Comparison of ENCODE assay signal across 1 cellular context in the genomic region with DNA sequence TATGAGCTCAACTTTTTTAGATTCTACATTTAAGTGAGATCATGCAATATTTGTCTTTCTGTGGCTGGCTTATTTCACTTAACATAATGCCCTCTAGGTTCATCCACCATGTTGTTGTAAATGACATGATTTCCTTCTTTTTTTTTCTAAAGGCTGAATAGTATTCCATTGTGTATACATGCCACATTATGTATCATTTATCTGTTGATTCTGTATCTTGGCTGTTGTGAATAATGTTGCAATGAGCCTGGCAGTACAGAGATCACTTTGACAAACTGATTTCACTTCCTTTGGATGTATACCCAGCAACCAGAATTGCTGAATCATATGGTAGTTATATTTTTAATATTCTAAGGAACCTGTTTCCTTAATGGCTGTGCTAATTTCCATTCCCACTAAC.
TF ChIP-seq lines count a peak whose summit lies in the region.

No MANE protein-coding gene starts in this region.

TF ChIP-seq in A549, 52 proteins besides CTCF, POLR2A, EP300 and RAD21 (continued from another document):
- TF ChIP-seq, protein P1, sequence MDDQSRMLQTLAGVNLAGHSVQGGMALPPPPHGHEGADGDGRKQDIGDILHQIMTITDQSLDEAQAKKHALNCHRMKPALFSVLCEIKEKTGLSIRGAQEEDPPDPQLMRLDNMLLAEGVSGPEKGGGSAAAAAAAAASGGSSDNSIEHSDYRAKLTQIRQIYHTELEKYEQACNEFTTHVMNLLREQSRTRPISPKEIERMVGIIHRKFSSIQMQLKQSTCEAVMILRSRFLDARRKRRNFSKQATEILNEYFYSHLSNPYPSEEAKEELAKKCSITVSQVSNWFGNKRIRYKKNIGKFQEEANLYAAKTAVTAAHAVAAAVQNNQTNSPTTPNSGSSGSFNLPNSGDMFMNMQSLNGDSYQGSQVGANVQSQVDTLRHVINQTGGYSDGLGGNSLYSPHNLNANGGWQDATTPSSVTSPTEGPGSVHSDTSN (IDR thresholded peaks at IDR 0.05) = no peak
- TF ChIP-seq NR3C1 (IDR thresholded peaks at IDR 0.05) (no peak), KDM1A (IDR thresholded peaks at IDR 0.05; ENCODE audit: low read depth) (no peak), BHLHE40 (IDR thresholded peaks at IDR 0.05; ENCODE audit: low read depth, low read length) (no peak), RNF2 (IDR thresholded peaks at IDR 0.05; ENCODE audit: borderline replicate concordance, low read depth) (no peak), NFE2L2 (conservative IDR thresholded peaks at IDR 0.05; ENCODE audit: low read length) (no peak)
- TF ChIP-seq, protein P2, sequence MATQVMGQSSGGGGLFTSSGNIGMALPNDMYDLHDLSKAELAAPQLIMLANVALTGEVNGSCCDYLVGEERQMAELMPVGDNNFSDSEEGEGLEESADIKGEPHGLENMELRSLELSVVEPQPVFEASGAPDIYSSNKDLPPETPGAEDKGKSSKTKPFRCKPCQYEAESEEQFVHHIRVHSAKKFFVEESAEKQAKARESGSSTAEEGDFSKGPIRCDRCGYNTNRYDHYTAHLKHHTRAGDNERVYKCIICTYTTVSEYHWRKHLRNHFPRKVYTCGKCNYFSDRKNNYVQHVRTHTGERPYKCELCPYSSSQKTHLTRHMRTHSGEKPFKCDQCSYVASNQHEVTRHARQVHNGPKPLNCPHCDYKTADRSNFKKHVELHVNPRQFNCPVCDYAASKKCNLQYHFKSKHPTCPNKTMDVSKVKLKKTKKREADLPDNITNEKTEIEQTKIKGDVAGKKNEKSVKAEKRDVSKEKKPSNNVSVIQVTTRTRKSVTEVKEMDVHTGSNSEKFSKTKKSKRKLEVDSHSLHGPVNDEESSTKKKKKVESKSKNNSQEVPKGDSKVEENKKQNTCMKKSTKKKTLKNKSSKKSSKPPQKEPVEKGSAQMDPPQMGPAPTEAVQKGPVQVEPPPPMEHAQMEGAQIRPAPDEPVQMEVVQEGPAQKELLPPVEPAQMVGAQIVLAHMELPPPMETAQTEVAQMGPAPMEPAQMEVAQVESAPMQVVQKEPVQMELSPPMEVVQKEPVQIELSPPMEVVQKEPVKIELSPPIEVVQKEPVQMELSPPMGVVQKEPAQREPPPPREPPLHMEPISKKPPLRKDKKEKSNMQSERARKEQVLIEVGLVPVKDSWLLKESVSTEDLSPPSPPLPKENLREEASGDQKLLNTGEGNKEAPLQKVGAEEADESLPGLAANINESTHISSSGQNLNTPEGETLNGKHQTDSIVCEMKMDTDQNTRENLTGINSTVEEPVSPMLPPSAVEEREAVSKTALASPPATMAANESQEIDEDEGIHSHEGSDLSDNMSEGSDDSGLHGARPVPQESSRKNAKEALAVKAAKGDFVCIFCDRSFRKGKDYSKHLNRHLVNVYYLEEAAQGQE (IDR thresholded peaks at IDR 0.05) = no peak
- TF ChIP-seq, protein P3, sequence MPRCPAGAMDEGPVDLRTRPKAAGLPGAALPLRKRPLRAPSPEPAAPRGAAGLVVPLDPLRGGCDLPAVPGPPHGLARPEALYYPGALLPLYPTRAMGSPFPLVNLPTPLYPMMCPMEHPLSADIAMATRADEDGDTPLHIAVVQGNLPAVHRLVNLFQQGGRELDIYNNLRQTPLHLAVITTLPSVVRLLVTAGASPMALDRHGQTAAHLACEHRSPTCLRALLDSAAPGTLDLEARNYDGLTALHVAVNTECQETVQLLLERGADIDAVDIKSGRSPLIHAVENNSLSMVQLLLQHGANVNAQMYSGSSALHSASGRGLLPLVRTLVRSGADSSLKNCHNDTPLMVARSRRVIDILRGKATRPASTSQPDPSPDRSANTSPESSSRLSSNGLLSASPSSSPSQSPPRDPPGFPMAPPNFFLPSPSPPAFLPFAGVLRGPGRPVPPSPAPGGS (IDR thresholded peaks at IDR 0.05) = no peak
